In genomic region chr1:201887116-201887866, GRCh38 we compare ENCODE assay signal across 12 cellular contexts. TPM values are rescaled to one million over a fixed set of nuclear protein-coding genes. Genes with fewer than 3 reads are reported as not detected.
A peak's percentile ranks its signal among the peaks of the same experiment; 100 is the strongest.
DNase-seq lines count a peak whose midpoint lies in the region; ATAC-seq, FAIRE-seq and TF ChIP-seq lines count a peak whose summit lies in the region.
"Had no signal": no experiment of that assay in that cellular context is flagged by ENCODE, and none has a peak within 500 bp of the region (broad histone marks: within the 10 kb centered on the region; RNA-seq: fewer than 3 reads in every experiment).

No MANE protein-coding gene starts in this region.

- TF ChIP-seq CTCF in MCF 10A (IDR thresholded peaks at IDR 0.05; ENCODE audit: unreplicated experiment) (no peak), mammary epithelial cell (conservative IDR thresholded peaks at IDR 0.05 in 1 of 2, IDR thresholded peaks at IDR 0.05 in 1 of 2; ENCODE audit: extremely low read depth in 1 of 2, insufficient read depth in 1 of 2, low read depth in 1 of 2, low read length in 2 of 2) (no peak), WTC11 (IDR thresholded peaks at IDR 0.05) (no peak), keratinocyte (optimal IDR thresholded peaks at IDR 0.05 in 1 of 3, IDR thresholded peaks at IDR 0.05 in 1 of 3, conservative IDR thresholded peaks at IDR 0.05 in 1 of 3; ENCODE audit: extremely low read depth in 1 of 3, insufficient read depth in 2 of 3, low read length in 3 of 3) (no peak), lower lobe of right lung (IDR thresholded peaks at IDR 0.05) (no peak)

- H3K9me3 Mint-ChIP-seq in MCF 10A (ENCODE audit: unreplicated experiment) (no peaks in the 10 kb centered on the region), WTC11 (no peaks in the 10 kb centered on the region)
- H3K9me3 Mint-ChIP-seq: activated naive CD4-positive, alpha-beta T cell treated with anti-CD3 and anti-CD28 coated beads for 36 hours had no signal

- in situ Hi-C loops in mammary epithelial cell (cut with MboI; ENCODE audit: low sequenced_read_pairs in 2 of 2), result no loop called here

- dilution Hi-C loops in mammary epithelial cell (cut with HindIII; ENCODE audit: low sequenced_read_pairs) (no loop called here), keratinocyte (cut with MboI; ENCODE audit: extremely low pct_ligation_motif_present, low sequenced_read_pairs) (no loop called here)

- FAIRE-seq in keratinocyte (lab: Jason Lieb, UNC), result peak; percentile 69

- H2AFZ ChIP-seq in mammary epithelial cell (ENCODE audit: low read depth, low read length) (no peak overlapping the region), keratinocyte (ENCODE audit: control insufficient read depth, low read length) (no peak overlapping the region)

- H3K4me1 Mint-ChIP-seq in MCF 10A (ENCODE audit: insufficient read depth, unreplicated experiment) (peaks cover 33% of the 10 kb centered on the region), WTC11 (peaks cover 19% of the 10 kb centered on the region)

- 98% methylated on average over 5 of the region's 5 CpGs for WGBS in mammary epithelial cell (ENCODE audit: low coverage, missing lambda C conversion rate)

- H3K9ac ChIP-seq in mammary epithelial cell (ENCODE audit: insufficient read depth, low read length) (no peak overlapping the region), keratinocyte (ENCODE audit: control insufficient read depth, extremely low read depth, insufficient read depth, low read length) (no peak overlapping the region)

- no TSS peak for BruUV-seq in MCF 10A (replicated peaks; lab: Mats Ljungman, UMichigan)
- no TSS peak for BruUV-seq in mammary epithelial cell (replicated peaks; lab: Mats Ljungman, UMichigan)

- DNase-seq in MCF 10A (ENCODE audit: unreplicated experiment) (no peak), mammary epithelial cell (no peak), WTC11 (ENCODE audit: low spot score) (no peak), keratinocyte (ENCODE audit: low read depth, low spot score) (no peak), NCI-H345 treated with DMSO at 0.1 percent for 48 hours (lab: John Stamatoyannopoulos, UW; ENCODE audit: unreplicated experiment) (no peak), NCI-H187 treated with DMSO at 0.1 percent for 48 hours (lab: John Stamatoyannopoulos, UW) (no peak), lower lobe of right lung (no peak)
- DNase-seq: activated CD8-positive, alpha-beta memory T cell treated with anti-CD3 and anti-CD28 coated beads, Interleukin-2, amount 10 ng/mL, durations not matched to agents 7 days and 5 days; activated naive CD4-positive, alpha-beta T cell treated with anti-CD3 and anti-CD28 coated beads for 36 hours; NCI-H1694 had no signal

- H3K4me2 ChIP-seq in mammary epithelial cell (ENCODE audit: insufficient read depth, low read depth, low read length) (no peak overlapping the region), keratinocyte (ENCODE audit: control insufficient read depth, extremely low read depth, insufficient read depth, low read depth, low read length) (no peak overlapping the region)

- H4K20me1 ChIP-seq in mammary epithelial cell (ENCODE audit: insufficient read depth, low read length) (no peaks in the 10 kb centered on the region), keratinocyte (ENCODE audit: control insufficient read depth, extremely low read depth, insufficient read depth, low read length) (no peaks in the 10 kb centered on the region)

- H3K27ac Mint-ChIP-seq in MCF 10A (ENCODE audit: low read depth, unreplicated experiment), result no peak overlapping the region
- H3K27ac Mint-ChIP-seq in WTC11, result no peak overlapping the region
- H3K27ac Mint-ChIP-seq: activated CD8-positive, alpha-beta memory T cell treated with anti-CD3 and anti-CD28 coated beads, Interleukin-2, amount 10 ng/mL, durations not matched to agents 7 days and 5 days; activated naive CD4-positive, alpha-beta T cell treated with anti-CD3 and anti-CD28 coated beads for 36 hours had no signal

- POLR2A ChIA-PET in MCF 10A (lab: Yijun Ruan, JAX), result interaction anchor here (0.6 to 2.9 kb wide), 9 partner anchors 9 to 454 kb away, joined by 3 to 13 read pairs (median 5); partner anchors contain the start of genes RNPEP and TIMM17A
- POLR2A ChIA-PET in WTC11 (lab: Charles Lee), result interaction anchor here (1.0 kb wide), 1 partner anchor 59 kb away, joined by 3 read pairs; the partner anchor contains the start of gene LMOD1

- H3K27me3 ChIP-seq in mammary epithelial cell (ENCODE audit: insufficient read depth, low read length) (no peaks in the 10 kb centered on the region), keratinocyte (ENCODE audit: control insufficient read depth, extremely low read depth, insufficient read depth, low read length) (peaks cover 18% of the 10 kb centered on the region), lower lobe of right lung (ENCODE audit: low read depth) (no peaks in the 10 kb centered on the region)

- intact Hi-C loops in MCF 10A (cut with micrococcal nuclease) (loop anchor here (10.0 kb wide), 1 partner anchor 172 kb away; no protein-coding TSS in a partner anchor), mammary epithelial cell (cut with micrococcal nuclease) (no loop called here), lower lobe of right lung (cut with DNase I) (no loop called here)

- CTCF ChIA-PET in MCF 10A (lab: Yijun Ruan, JAX), result interaction anchor here (0.6 to 12.1 kb wide), 18 partner anchors 8 to 1133 kb away, joined by 3 to 160 read pairs (median 3); partner anchors contain the start of genes RNPEP and TIMM17A
- CTCF ChIA-PET in mammary epithelial cell (lab: Charles Lee; ENCODE audit: low non-redundant PET), result no interaction called here
- CTCF ChIA-PET in WTC11 (lab: Charles Lee), result interaction anchor here (1.2 to 2.3 kb wide), 2 partner anchors 8 to 10 kb away, joined by 7 to 24 read pairs; no protein-coding TSS in a partner anchor

- no peaks in the 10 kb centered on the region for H3K27me3 Mint-ChIP-seq in MCF 10A (ENCODE audit: insufficient read depth, unreplicated experiment)
- H3K27me3 Mint-ChIP-seq in WTC11 (ENCODE audit: low read depth), result peaks cover 36% of the 10 kb centered on the region

- H3K79me2 ChIP-seq in mammary epithelial cell (ENCODE audit: insufficient read depth, low read length), result no peaks in the 10 kb centered on the region
- no peaks in the 10 kb centered on the region for H3K79me2 ChIP-seq in keratinocyte (ENCODE audit: control insufficient read depth, insufficient read depth, low read length)

- H3K4me3 ChIP-seq in mammary epithelial cell (replicated peaks in 1 of 3; ENCODE audit: insufficient read depth in 1 of 3, low read depth in 2 of 3, low read length in 3 of 3) (no peak overlapping the region), keratinocyte (ENCODE audit: control insufficient read depth in 2 of 3, extremely low read depth in 1 of 3, insufficient read depth in 2 of 3, low read depth in 1 of 3, low read length in 3 of 3) (no peak overlapping the region), lower lobe of right lung (no peak overlapping the region)

- H3K4me3 Mint-ChIP-seq in MCF 10A (ENCODE audit: unreplicated experiment), result peak overlapping the region; percentile 77
- peak overlapping the region; percentile 77 for H3K4me3 Mint-ChIP-seq in WTC11
- H3K4me3 Mint-ChIP-seq: activated CD8-positive, alpha-beta memory T cell treated with anti-CD3 and anti-CD28 coated beads, Interleukin-2, amount 10 ng/mL, durations not matched to agents 7 days and 5 days had no signal

- H3K36me3 Mint-ChIP-seq in MCF 10A (ENCODE audit: insufficient read depth, unreplicated experiment), result no peaks in the 10 kb centered on the region
- no peaks in the 10 kb centered on the region for H3K36me3 Mint-ChIP-seq in WTC11
- H3K36me3 Mint-ChIP-seq: activated CD8-positive, alpha-beta memory T cell treated with anti-CD3 and anti-CD28 coated beads, Interleukin-2, amount 10 ng/mL, durations not matched to agents 7 days and 5 days had no signal

- H3K9me3 ChIP-seq in mammary epithelial cell (replicated peaks; ENCODE audit: insufficient read depth, low read length) (no peaks in the 10 kb centered on the region), keratinocyte (ENCODE audit: control insufficient read depth, low read depth, low read length) (no peaks in the 10 kb centered on the region), lower lobe of right lung (no peaks in the 10 kb centered on the region)

- ATAC-seq in WTC11 (no peak), lower lobe of right lung (no peak)
- ATAC-seq: activated CD8-positive, alpha-beta memory T cell treated with anti-CD3 and anti-CD28 coated beads, Interleukin-2, amount 10 ng/mL, durations not matched to agents 7 days and 5 days had no signal

- peaks cover 5% of the 10 kb centered on the region for H3K9me1 ChIP-seq in keratinocyte (ENCODE audit: control insufficient read depth, extremely low read depth, insufficient read depth, low read length)

- H3K27ac ChIP-seq in mammary epithelial cell (ENCODE audit: insufficient read depth, low read depth, low read length) (no peak overlapping the region), keratinocyte (ENCODE audit: control insufficient read depth, insufficient read depth, low read length) (no peak overlapping the region), temporal lobe (ENCODE audit: low read depth, low read length) (peak overlapping the region; percentile 89), lower lobe of right lung (no peak overlapping the region)

- H3K36me3 ChIP-seq in mammary epithelial cell (ENCODE audit: insufficient read depth, low read length) (no peaks in the 10 kb centered on the region), keratinocyte (ENCODE audit: control insufficient read depth in 2 of 2, extremely low read depth in 1 of 2, insufficient read depth in 2 of 2, low read length in 2 of 2) (no peaks in the 10 kb centered on the region), lower lobe of right lung (no peaks in the 10 kb centered on the region)

- peaks cover 45% of the 10 kb centered on the region for H3K4me1 ChIP-seq in mammary epithelial cell (ENCODE audit: insufficient read depth, low read length)
- H3K4me1 ChIP-seq in keratinocyte (ENCODE audit: control insufficient read depth, extremely low read depth, insufficient read depth, low read length), result peaks cover 37% of the 10 kb centered on the region
- peaks cover 36% of the 10 kb centered on the region for H3K4me1 ChIP-seq in lower lobe of right lung

RNA-seq across cellular contexts. Expression of gene SHISA4, which starts 1.4 kb away (rescaled TPM):
- total RNA-seq in MCF 10A (2022) (7.6 and 20.9 TPM in 2 replicates), mammary epithelial cell (10 to 100 TPM; 11.7 to 18.3 TPM), WTC11 (2021) (6.3 to 9.9 TPM (median 8.1 TPM) in 3 replicates), temporal lobe (17.2 TPM), lower lobe of right lung (7.8 TPM)
- polyA plus RNA-seq in mammary epithelial cell (14.3 TPM), keratinocyte (2.2 to 5.8 TPM (median 4.0 TPM) in 3 replicates)
- polyA minus RNA-seq in mammary epithelial cell (5.9 TPM), keratinocyte (1.9 to 7.4 TPM (median 6.7 TPM) in 3 replicates)
- 0.46 TPM for polyA plus RNA-seq in keratinocyte (2011; ENCODE audit: low read depth)
- 3.6 and 6.3 TPM in 2 replicates for polyA plus RNA-seq in keratinocyte (2011; cell fraction: cytosol; rRNA removed)
- 2.3 and 3.2 TPM in 2 replicates for polyA plus RNA-seq in keratinocyte (2011; cell fraction: nucleus; rRNA removed)
- 3.3 and 4.0 TPM in 2 replicates for polyA plus RNA-seq in keratinocyte (2012; ENCODE audit: low replicate concordance)
- polyA minus RNA-seq in keratinocyte (2011; cell fraction: cytosol; rRNA and poly(A)+ RNA removed), result 4.0 TPM
- polyA minus RNA-seq in keratinocyte (2011; cell fraction: nucleus; rRNA and poly(A)+ RNA removed), result 0.93 and 2.1 TPM in 2 replicates

RNA-seq across cellular contexts. Expression of gene IPO9, which starts 58.3 kb away (rescaled TPM):
- 112 and 117 TPM in 2 replicates for total RNA-seq in MCF 10A (2022)
- 10 to 100 TPM; 22.7 to 61.3 TPM for total RNA-seq in mammary epithelial cell
- 32.1 TPM for polyA plus RNA-seq in mammary epithelial cell
- polyA minus RNA-seq in mammary epithelial cell, result 35.9 TPM
- 94.1 to 98.6 TPM (median 97.2 TPM) in 3 replicates for total RNA-seq in WTC11 (2021)
- polyA plus RNA-seq in keratinocyte, result 32.5 to 38.9 TPM (median 35.8 TPM) in 3 replicates
- polyA plus RNA-seq in keratinocyte (2011; ENCODE audit: low read depth), result 6.8 TPM
- 20.0 and 29.8 TPM in 2 replicates for polyA plus RNA-seq in keratinocyte (2011; cell fraction: cytosol; rRNA removed)
- polyA plus RNA-seq in keratinocyte (2011; cell fraction: nucleus; rRNA removed), result 47.8 and 64.0 TPM in 2 replicates
- 14.2 and 31.1 TPM in 2 replicates for polyA plus RNA-seq in keratinocyte (2012; ENCODE audit: low replicate concordance)
- polyA minus RNA-seq in keratinocyte, result 36.4 to 50.5 TPM (median 41.4 TPM) in 3 replicates
- polyA minus RNA-seq in keratinocyte (2011; cell fraction: cytosol; rRNA and poly(A)+ RNA removed), result 23.4 TPM
- polyA minus RNA-seq in keratinocyte (2011; cell fraction: nucleus; rRNA and poly(A)+ RNA removed), result 21.1 and 42.0 TPM in 2 replicates
- total RNA-seq in temporal lobe, result 35.7 TPM
- 34.1 TPM for total RNA-seq in lower lobe of right lung

RNA-seq across cellular contexts. Expression of gene LMOD1, which starts 59.1 kb away (rescaled TPM):
- total RNA-seq in MCF 10A (2022) (not detected in 2 replicates), mammary epithelial cell (10 to 100 TPM in 1 of 2 donors, not detected in 1; 29.5 TPM), WTC11 (2021) (1.5 to 1.9 TPM (median 1.6 TPM) in 3 replicates), temporal lobe (0.49 TPM), lower lobe of right lung (24.2 TPM)
- polyA plus RNA-seq in mammary epithelial cell (not detected), keratinocyte (0.01 TPM in 1 of 3 replicates, not detected in the others)
- polyA minus RNA-seq in mammary epithelial cell (not detected), keratinocyte (not detected in 3 replicates)
- polyA plus RNA-seq in keratinocyte (2011; ENCODE audit: low read depth), result not detected
- polyA plus RNA-seq in keratinocyte (2011; cell fraction: cytosol; rRNA removed), result 0.04 and 0.05 TPM in 2 replicates
- polyA plus RNA-seq in keratinocyte (2011; cell fraction: nucleus; rRNA removed), result 0.04 and 0.08 TPM in 2 replicates
- polyA plus RNA-seq in keratinocyte (2012; ENCODE audit: low replicate concordance), result 0.08 TPM in 1 of 2 replicates, not detected in the other
- not detected for polyA minus RNA-seq in keratinocyte (2011; cell fraction: cytosol; rRNA and poly(A)+ RNA removed)
- polyA minus RNA-seq in keratinocyte (2011; cell fraction: nucleus; rRNA and poly(A)+ RNA removed), result not detected in 2 replicates
- total RNA-seq: activated CD8-positive, alpha-beta memory T cell treated with anti-CD3 and anti-CD28 coated beads, Interleukin-2, amount 10 ng/mL, durations not matched to agents 7 days and 5 days; activated naive CD4-positive, alpha-beta T cell treated with anti-CD3 and anti-CD28 coated beads for 36 hours; NCI-H460 had no signal
